Comparison of ENCODE assay signal across 17 cellular contexts in genomic region chr4:38383646-38384121, GRCh38.
"Had no signal": no experiment of that assay in that cellular context is flagged by ENCODE, and none has a peak within 500 bp of the region (broad histone marks: within the 10 kb centered on the region; RNA-seq: fewer than 3 reads in every experiment).

No MANE protein-coding gene starts in this region.

- DNase-seq: activated CD4-positive, alpha-beta memory T cell treated with anti-CD3 and anti-CD28 coated beads for 36 hours; activated CD8-positive, alpha-beta memory T cell treated with anti-CD3 and anti-CD28 coated beads, Interleukin-2, amount 10 ng/mL, durations not matched to agents 7 days and 5 days; activated T-cell treated with anti-CD3 and anti-CD28 coated beads, Interleukin-2, amount 50 U/mL, for 1 hour; amniotic stem cell; caudate nucleus; foreskin melanocyte; head of caudate nucleus; immature natural killer cell; left cardiac atrium; mammary epithelial cell; naive thymus-derived CD4-positive, alpha-beta T cell; right cardiac atrium; testis; upper lobe of left lung; WERI-Rb-1 had no signal

- H3K36me3 ChIP-seq: upper lobe of left lung, WERI-Rb-1 had no signal

- ATAC-seq: activated CD8-positive, alpha-beta memory T cell treated with anti-CD3 and anti-CD28 coated beads, Interleukin-2, amount 10 ng/mL, durations not matched to agents 7 days and 5 days; esophagus mucosa; left cardiac atrium; naive thymus-derived CD4-positive, alpha-beta T cell; right cardiac atrium had no signal

- H3K27me3 ChIP-seq: testis, upper lobe of left lung had no signal

- H3K9me3 ChIP-seq: testis, upper lobe of left lung had no signal

- H3K27ac ChIP-seq: testis, upper lobe of left lung, WERI-Rb-1 had no signal

- H3K4me3 ChIP-seq: smooth muscle cell, testis, upper lobe of left lung had no signal
